In the genomic region with DNA sequence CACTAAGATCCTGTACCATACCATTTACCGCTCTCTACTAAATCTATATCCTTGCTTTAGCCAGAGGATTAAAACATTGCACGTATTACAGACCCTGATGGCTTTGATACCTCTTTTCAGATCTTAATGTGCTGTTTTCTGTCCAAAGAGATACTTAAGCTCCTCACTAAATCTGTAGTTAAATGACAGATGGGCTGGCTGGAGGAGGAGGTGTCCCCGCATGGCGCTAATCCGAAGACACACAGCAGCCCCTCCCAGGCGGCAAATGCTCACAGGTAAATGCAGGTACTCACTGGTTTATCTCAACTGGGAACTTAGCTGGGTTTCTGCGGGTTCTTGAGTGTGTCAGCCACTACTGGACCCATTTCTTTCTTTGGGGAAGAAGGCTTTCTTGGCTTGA, we compare ENCODE assay signal across 12 cellular contexts. TPM values are rescaled to one million over a fixed set of nuclear protein-coding genes. Genes with fewer than 3 reads are reported as not detected.
DNase-seq lines count a peak whose midpoint lies in the region; ATAC-seq, FAIRE-seq and TF ChIP-seq lines count a peak whose summit lies in the region.
"Had no signal": no experiment of that assay in that cellular context is flagged by ENCODE, and none has a peak within 500 bp of the region (broad histone marks: within the 10 kb centered on the region; RNA-seq: fewer than 3 reads in every experiment).

No MANE protein-coding gene starts in this region.

- peak overlapping the region in 2 of 3 experiments; percentile 39 to 81; a peak in 2 of 6 replicates for H3K4me3 ChIP-seq in HepG2 (replicated peaks in 1 of 3; ENCODE audit: insufficient read depth in 1 of 3, low read depth in 2 of 3, low read length in 3 of 3)
- peak overlapping the region in 3 of 4 donors; percentile 86 to 98 (median 89) for H3K4me3 ChIP-seq in upper lobe of left lung
- H3K4me3 ChIP-seq: tibial nerve had no signal

- BruUV-seq in HepG2 (replicated peaks; lab: Mats Ljungman, UMichigan): no TSS peak

- H3K4me3 Mint-ChIP-seq in activated naive CD8-positive, alpha-beta T cell: peak overlapping the region; percentile 13
- H3K4me3 Mint-ChIP-seq in activated naive CD8-positive, alpha-beta T cell treated with anti-CD3 and anti-CD28 coated beads for 36 hours: no peak overlapping the region

- H3K4me1 ChIP-seq in HepG2 (ENCODE audit: insufficient read depth, low read length): peaks cover 66% of the 10 kb centered on the region
- H3K4me1 ChIP-seq in upper lobe of left lung: peaks cover 29 to 67% (median 47%) of the 10 kb centered on the region in 4 donors

- H3K4me1 Mint-ChIP-seq in activated naive CD8-positive, alpha-beta T cell (ENCODE audit: low read depth): peaks cover 23% of the 10 kb centered on the region
- peaks cover 30% of the 10 kb centered on the region for H3K4me1 Mint-ChIP-seq in activated naive CD8-positive, alpha-beta T cell treated with anti-CD3 and anti-CD28 coated beads for 36 hours

- CTCF ChIA-PET in HepG2 (lab: Yijun Ruan, JAX; ENCODE audit: low intra/inter-chr PET ratio, low total read pairs): no interaction called here

- H3K9ac ChIP-seq in HepG2 (ENCODE audit: insufficient read depth, low read depth, low read length): peak overlapping the region; percentile 5; the same call in 1 of the 2 replicates

- TF ChIP-seq CTCF in HepG2 (CRISPR knock-in tag; IDR thresholded peaks at IDR 0.05) (no peak), upper lobe of left lung (IDR thresholded peaks at IDR 0.05) (no peak)

- H3K27ac ChIP-seq in HepG2 (ENCODE audit: extremely low read length, insufficient read depth, low read length) (no peak overlapping the region), upper lobe of left lung (peak overlapping the region; percentile 91 to 96 (median 93))
- H3K27ac ChIP-seq: brain microvascular endothelial cell, C4-2B, tibial nerve had no signal

- H3K9me3 ChIP-seq in HepG2 (ENCODE audit: low read length) (no peaks in the 10 kb centered on the region), upper lobe of left lung (no peaks in the 10 kb centered on the region)
- H3K9me3 ChIP-seq: tibial nerve had no signal

- no peak overlapping the region for H2AFZ ChIP-seq in HepG2 (ENCODE audit: low read length)

- TF ChIP-seq EP300 in HepG2 (IDR thresholded peaks at IDR 0.05; ENCODE audit: low read depth in 2 of 2, low read length in 2 of 2) (no peak), HepG2 (CRISPR knock-in tag; IDR thresholded peaks at IDR 0.05; ENCODE audit: borderline replicate concordance) (no peak), upper lobe of left lung (IDR thresholded peaks at IDR 0.05) (no peak)

- POLR2A ChIA-PET in HepG2 (lab: Yijun Ruan, JAX): interaction anchor here (1.6 kb wide), 1 partner anchor 34 kb away, joined by 5 read pairs; no protein-coding TSS in a partner anchor

- ATAC-seq in HepG2: no peak
- ATAC-seq in upper lobe of left lung (ENCODE audit: low FRiP score in 2 of 2): no peak

- no peak for DNase-seq in activated naive CD8-positive, alpha-beta T cell treated with anti-CD3 and anti-CD28 coated beads for 36 hours
- DNase-seq in HepG2 (ENCODE audit: low spot score) (no peak), upper lobe of left lung (peak in 1 of 2 donors; percentile 25), GM19238 (ENCODE audit: insufficient read length, low spot score) (no peak), EL (no peak), SIG-M5 treated with dmso at 0.1 percent for 504 hours (lab: John Stamatoyannopoulos, UW; ENCODE audit: unreplicated experiment) (no peak)
- DNase-seq: brain microvascular endothelial cell, NCI-H2107 had no signal

- H3K79me2 ChIP-seq in HepG2 (ENCODE audit: insufficient read depth, low read length): peaks cover 66% of the 10 kb centered on the region

- H3K4me2 ChIP-seq in HepG2 (ENCODE audit: low read depth, low read length): peak overlapping the region; percentile 90

- no peaks in the 10 kb centered on the region for H3K36me3 Mint-ChIP-seq in activated naive CD8-positive, alpha-beta T cell
- peaks cover 11% of the 10 kb centered on the region for H3K36me3 Mint-ChIP-seq in activated naive CD8-positive, alpha-beta T cell treated with anti-CD3 and anti-CD28 coated beads for 36 hours

- H3K36me3 ChIP-seq in HepG2 (replicated peaks in 1 of 2; ENCODE audit: control insufficient read depth in 1 of 2, insufficient read depth in 2 of 2, low read length in 2 of 2): peaks cover 17 to 41% of the 10 kb centered on the region in 2 experiments
- peaks cover 0 to 39% (median 15%) of the 10 kb centered on the region in 4 donors for H3K36me3 ChIP-seq in upper lobe of left lung

- WGBS in HepG2 (ENCODE audit: low lambda C conversion rate): 95% methylated on average over 7 of the region's 7 CpGs
- WGBS in upper lobe of left lung, 2 donors: 71 to 83% methylated on average over 7 of the region's 7 CpGs

- H3K27ac Mint-ChIP-seq in activated naive CD8-positive, alpha-beta T cell: no peak overlapping the region
- H3K27ac Mint-ChIP-seq in activated naive CD8-positive, alpha-beta T cell treated with anti-CD3 and anti-CD28 coated beads for 36 hours: no peak overlapping the region

- intact Hi-C loops in HepG2 (cut with micrococcal nuclease; ENCODE audit: unreplicated experiment): loop anchor here (5.0 kb wide), 1 partner anchor 71 kb away; no protein-coding TSS in a partner anchor

- peaks cover 41% of the 10 kb centered on the region; the same call in 1 of the 2 replicates for H4K20me1 ChIP-seq in HepG2 (ENCODE audit: insufficient read depth, low read length)

- in situ Hi-C loops in HepG2 (cut with HindIII; ENCODE audit: extremely low pct_ligation_motif_present, low pct_unique_long_range_greater_than_20kb): loop anchor here (5.0 to 25.0 kb wide), 2 partner anchors 41 to 116 kb away; no protein-coding TSS in a partner anchor

- no peaks in the 10 kb centered on the region for H3K9me3 Mint-ChIP-seq in activated naive CD8-positive, alpha-beta T cell (ENCODE audit: low read depth)
- no peaks in the 10 kb centered on the region for H3K9me3 Mint-ChIP-seq in activated naive CD8-positive, alpha-beta T cell treated with anti-CD3 and anti-CD28 coated beads for 36 hours

- H3K27me3 ChIP-seq in HepG2 (ENCODE audit: control insufficient read depth in 1 of 2, insufficient read depth in 2 of 2, low read length in 2 of 2) (no peaks in the 10 kb centered on the region), upper lobe of left lung (no peaks in the 10 kb centered on the region)
- H3K27me3 ChIP-seq: brain microvascular endothelial cell, tibial nerve had no signal

- FAIRE-seq in HepG2 (lab: Jason Lieb, UNC): no peak

- H3K27me3 Mint-ChIP-seq in activated naive CD8-positive, alpha-beta T cell: no peaks in the 10 kb centered on the region
- no peaks in the 10 kb centered on the region for H3K27me3 Mint-ChIP-seq in activated naive CD8-positive, alpha-beta T cell treated with anti-CD3 and anti-CD28 coated beads for 36 hours

- TF ChIP-seq RAD21 in HepG2 (CRISPR knock-in tag; IDR thresholded peaks at IDR 0.05): no peak

- TF ChIP-seq POLR2A in HepG2 (IDR thresholded peaks at IDR 0.05; ENCODE audit: insufficient read depth in 1 of 2, low read depth in 2 of 2, low read length in 2 of 2): no peak
- TF ChIP-seq POLR2A in upper lobe of left lung (IDR thresholded peaks at IDR 0.05): no peak

TF ChIP-seq in HepG2, 621 proteins besides CTCF, POLR2A, EP300 and RAD21:
- TF ChIP-seq ZNF790 (CRISPR knock-in tag; IDR thresholded peaks at IDR 0.05; ENCODE audit: borderline replicate concordance) (no peak), HHEX (CRISPR knock-in tag; IDR thresholded peaks at IDR 0.05) (no peak), ZNF317 (CRISPR knock-in tag; IDR thresholded peaks at IDR 0.05) (no peak)
- TF ChIP-seq, protein P1, sequence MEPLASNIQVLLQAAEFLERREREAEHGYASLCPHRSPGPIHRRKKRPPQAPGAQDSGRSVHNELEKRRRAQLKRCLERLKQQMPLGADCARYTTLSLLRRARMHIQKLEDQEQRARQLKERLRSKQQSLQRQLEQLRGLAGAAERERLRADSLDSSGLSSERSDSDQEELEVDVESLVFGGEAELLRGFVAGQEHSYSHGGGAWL (CRISPR knock-in tag; IDR thresholded peaks at IDR 0.05): no peak
TF ChIP-seq in HepG2: peak in this region for 0.

RNA-seq across cellular contexts. Expression of a gene that starts 2.7 kb away (rescaled TPM):
- 10 to 100 TPM; 49.4 to 49.6 TPM for total RNA-seq in activated naive CD8-positive, alpha-beta T cell treated with anti-CD3 and anti-CD28 coated beads for 36 hours
- polyA plus RNA-seq in PFSK-1 (2012; ENCODE audit: insufficient read length, low read depth): 79.9 TPM
- total RNA-seq in HepG2 (2016; rRNA removed; fragmentation: Illumina TruSeq; extraction: Trizol) (16.0 and 29.8 TPM in 2 replicates), upper lobe of left lung (100 to 1,000 TPM; 403 to 922 (median 538) TPM)
- total RNA-seq in HepG2 (2016; cell fraction: cytosol; rRNA removed; fragmentation: Illumina TruSeq; extraction: Trizol; ENCODE audit: low read depth): 5.1 and 9.2 TPM in 2 replicates
- total RNA-seq in HepG2 (2016; cell fraction: insoluble cytoplasmic fraction; rRNA removed; fragmentation: Illumina TruSeq; extraction: Trizol): 14.3 and 34.5 TPM in 2 replicates
- total RNA-seq in HepG2 (2016; cell fraction: membrane; rRNA removed; fragmentation: Illumina TruSeq; extraction: Trizol): 14.8 and 16.4 TPM in 2 replicates
- 37.9 and 47.2 TPM in 2 replicates for total RNA-seq in HepG2 (2016; cell fraction: nucleus; rRNA removed; fragmentation: Illumina TruSeq; extraction: Trizol)
- 90.6 and 115 TPM in 2 replicates for polyA plus RNA-seq in HepG2 (2011; rRNA removed)
- 65.4 and 69.9 TPM in 2 replicates for polyA plus RNA-seq in HepG2 (2011; cell fraction: cytosol; rRNA removed)
- 330 and 361 TPM in 2 replicates for polyA plus RNA-seq in HepG2 (2011; cell fraction: nucleus; rRNA removed)
- polyA plus RNA-seq in HepG2 (2012): 104 and 122 TPM in 2 replicates
- polyA plus RNA-seq in HepG2 (2016; cell fraction: cytosol; fragmentation: Illumina TruSeq; extraction: Trizol; ENCODE audit: low read depth): 3.8 and 4.2 TPM in 2 replicates
- polyA plus RNA-seq in HepG2 (2016; cell fraction: insoluble cytoplasmic fraction; fragmentation: Illumina TruSeq; extraction: Trizol; ENCODE audit: low read depth): 18.3 and 19.5 TPM in 2 replicates
- polyA plus RNA-seq in HepG2 (2016; cell fraction: membrane; fragmentation: Illumina TruSeq; extraction: Trizol; ENCODE audit: low read depth): 9.2 and 10.4 TPM in 2 replicates
- 89.7 and 92.4 TPM in 2 replicates for polyA plus RNA-seq in HepG2 (2016; cell fraction: nucleus; fragmentation: Illumina TruSeq; extraction: Trizol; ENCODE audit: insufficient read depth, low read depth)
- polyA minus RNA-seq in HepG2 (2011; rRNA and poly(A)+ RNA removed; ENCODE audit: low replicate concordance): 56.1 and 65.1 TPM in 2 replicates
- polyA minus RNA-seq in HepG2 (2011; cell fraction: cytosol; rRNA and poly(A)+ RNA removed): 44.6 and 51.7 TPM in 2 replicates
- polyA minus RNA-seq in HepG2 (2011; cell fraction: nucleus; rRNA and poly(A)+ RNA removed): 90.3 and 92.4 TPM in 2 replicates

Comparison
In these comparisons a context has a peak if more than half of its experiments do, and no peak if none do; other contexts are left out.
1. RNA of a gene that starts 2.7 kb away (total RNA-seq): 403 to 922 TPM in upper lobe of left lung; 49.4 to 49.6 TPM in activated naive CD8-positive, alpha-beta T cell treated with anti-CD3 and anti-CD28 coated beads for 36 hours and 5.1 to 47.2 TPM in HepG2; every median in the first group is over 4 times any median in the second.